ENCODE assay signal across 19 cellular contexts in genomic region chr2:8993902-8994278, GRCh38. TPM values are rescaled to one million over a fixed set of nuclear protein-coding genes. Genes with fewer than 3 reads are reported as not detected.
A peak's percentile ranks its signal among the peaks of the same experiment; 100 is the strongest.
DNase-seq lines count a peak whose midpoint lies in the region; ATAC-seq and TF ChIP-seq lines count a peak whose summit lies in the region.
"Had no signal": no experiment of that assay in that cellular context is flagged by ENCODE, and none has a peak within 500 bp of the region (broad histone marks: within the 10 kb centered on the region; RNA-seq: fewer than 3 reads in every experiment).

No MANE protein-coding gene starts in this region.

- peak overlapping the region; percentile 25 for H2AFZ ChIP-seq in PC-3 (ENCODE audit: low read length)

- H3K9ac ChIP-seq in BLaER1 treated with 17β-estradiol and CSF1 and Interleukin-3, amounts not matched to agents 10 nM and 100 nM: no peak overlapping the region
- H3K9ac ChIP-seq in PC-3 (ENCODE audit: low read length): peak overlapping the region; percentile 71

- peak; percentile 97 for DNase-seq in PC-3
- peak; percentile 34 for DNase-seq in skeletal muscle cell (ENCODE audit: low read depth)
- no peak for DNase-seq in stimulated activated naive CD8-positive, alpha-beta T cell treated with anti-CD3 and anti-CD28 coated beads, Interleukin-15, Interleukin-2, amounts not matched to agents 100 U/mL and 50 U/mL, for 24 hours
- no peak for DNase-seq in GM20000 (ENCODE audit: low spot score)
- no peak for DNase-seq in activated CD4-positive, alpha-beta T cell treated with anti-CD3 and anti-CD28 coated beads for 1 hour
- DNase-seq: ACHN; AML-193; CD4-positive, alpha-beta T cell; DMS53; H7; Kasumi-1; NCI-H2029; NCI-H2171 treated with DMSO at 0.1 percent for 48 hours; NCI-H446 treated with DMSO at 0.1 percent for 48 hours; NK-92 treated with Interleukin-12 subunit alpha and Interleukin-12 subunit beta, amount 100 ng/mL, for 24 hours; OCI-M1 had no signal

- no peaks in the 10 kb centered on the region for H3K36me3 ChIP-seq in BLaER1 treated with 17β-estradiol and CSF1 and Interleukin-3, amounts not matched to agents 10 nM and 100 nM
- H3K36me3 ChIP-seq in PC-3 (ENCODE audit: low read depth, low read length): no peaks in the 10 kb centered on the region
- H3K36me3 ChIP-seq: SJCRH30 had no signal

- BruUV-seq in PC-3 (replicated peaks; lab: Mats Ljungman, UMichigan): no TSS peak

- H3K27ac ChIP-seq in BLaER1 treated with 17β-estradiol and CSF1 and Interleukin-3, amounts not matched to agents 10 nM and 100 nM: no peak overlapping the region
- peak overlapping the region; percentile 94 for H3K27ac ChIP-seq in PC-3 (ENCODE audit: low read length)
- H3K27ac ChIP-seq: SJCRH30 had no signal

- no peaks in the 10 kb centered on the region for H3K9me2 ChIP-seq in PC-3 (replicated peaks; ENCODE audit: low read length)

- intact Hi-C loops in PC-3 (cut with micrococcal nuclease): no loop called here

- H3K4me2 ChIP-seq in BLaER1 treated with 17β-estradiol and CSF1 and Interleukin-3, amounts not matched to agents 10 nM and 100 nM: peak overlapping the region in 8 of 11 experiments; percentile 4 to 39 (median 32); a peak in 10 of 22 replicates
- H3K4me2 ChIP-seq in PC-3 (ENCODE audit: low read length): peak overlapping the region; percentile 79

- CTCF ChIA-PET in PC-3 (lab: Charles Lee): no interaction called here

- no peak overlapping the region for H3K4me3 ChIP-seq in BLaER1 treated with 17β-estradiol and CSF1 and Interleukin-3, amounts not matched to agents 10 nM and 100 nM
- H3K4me3 ChIP-seq in PC-3 (ENCODE audit: low read length): peak overlapping the region; percentile 35; the same call in 1 of the 2 replicates
- H3K4me3 ChIP-seq in skeletal muscle cell (ENCODE audit: low read depth, low read length): no peak overlapping the region
- H3K4me3 ChIP-seq: SJCRH30 had no signal

- no peak for TF ChIP-seq CTCF in PC-3 (conservative IDR thresholded peaks at IDR 0.05; ENCODE audit: low read depth, low read length)
- TF ChIP-seq CTCF in GM20000 (IDR thresholded peaks at IDR 0.05; ENCODE audit: extremely low read depth, missing control alignments): no peak

- ATAC-seq in PC-3 (peak; percentile 94), esophagus mucosa (peak; percentile 36)
- no peak for ATAC-seq in stimulated activated naive CD8-positive, alpha-beta T cell treated with anti-CD3 and anti-CD28 coated beads, Interleukin-15, Interleukin-2, amounts not matched to agents 100 U/mL and 50 U/mL, for 24 hours

- no peaks in the 10 kb centered on the region for H3K27me3 ChIP-seq in BLaER1 treated with 17β-estradiol and CSF1 and Interleukin-3, amounts not matched to agents 10 nM and 100 nM
- no peaks in the 10 kb centered on the region for H3K27me3 ChIP-seq in PC-3 (ENCODE audit: low read length)
- H3K27me3 ChIP-seq: SJCRH30 had no signal

- peaks cover 0 to 23% (median 15%) of the 10 kb centered on the region in 10 experiments; a peak in 14 of 20 replicates for H3K4me1 ChIP-seq in BLaER1 treated with 17β-estradiol and CSF1 and Interleukin-3, amounts not matched to agents 10 nM and 100 nM
- peaks cover 32% of the 10 kb centered on the region for H3K4me1 ChIP-seq in PC-3 (ENCODE audit: insufficient read depth, low read length)
- H3K4me1 ChIP-seq: SJCRH30 had no signal

- peaks cover 92% of the 10 kb centered on the region for H3K79me2 ChIP-seq in PC-3 (ENCODE audit: low read length)

- H3K9me3 ChIP-seq in BLaER1 treated with 17β-estradiol and CSF1 and Interleukin-3, amounts not matched to agents 10 nM and 100 nM (replicated peaks in 1 of 11): 0 out of 22 replicates have a peak, but pooled peaks cover 0 to 5% (median 0%) of the 10 kb centered on the region in 11 experiments
- no peaks in the 10 kb centered on the region for H3K9me3 ChIP-seq in PC-3 (ENCODE audit: low read length)
- H3K9me3 ChIP-seq: SJCRH30 had no signal

- POLR2A ChIA-PET in PC-3 (lab: Charles Lee; ENCODE audit: unreplicated experiment): no interaction called here

- H4K20me1 ChIP-seq in BLaER1 treated with 17β-estradiol and CSF1 and Interleukin-3, amounts not matched to agents 10 nM and 100 nM: peaks cover 0 to 6% (median 0%) of the 10 kb centered on the region in 11 experiments; a peak in 1 of 22 replicates
- H4K20me1 ChIP-seq in PC-3 (ENCODE audit: low read length): peaks cover 5% of the 10 kb centered on the region; the same call in 1 of the 2 replicates

- peaks cover 6% of the 10 kb centered on the region for H3F3A ChIP-seq in PC-3 (ENCODE audit: low read length, unreplicated experiment)

RNA-seq across cellular contexts. Expression of gene MBOAT2, which starts 9.6 kb away (rescaled TPM):
- total RNA-seq in PC-3 (2014; rRNA removed): 26.8 and 30.7 TPM in 2 replicates
- total RNA-seq in esophagus mucosa: 108 TPM

Comparison
In these comparisons a context has a peak if more than half of its experiments do, and no peak if none do; other contexts are left out.
1. DNase-seq: peak in PC-3 (single experiment) and skeletal muscle cell (single experiment); none in stimulated activated naive CD8-positive, alpha-beta T cell treated with anti-CD3 and anti-CD28 coated beads, Interleukin-15, Interleukin-2, amounts not matched to agents 100 U/mL and 50 U/mL, for 24 hours (single experiment), GM20000 (single experiment) and activated CD4-positive, alpha-beta T cell treated with anti-CD3 and anti-CD28 coated beads for 1 hour (single experiment).